ENCODE assay signal across 1 cellular context in genomic region chr15:85499498-85499897, GRCh38.
TF ChIP-seq lines count a peak whose summit lies in the region.

No MANE protein-coding gene starts in this region.

TF ChIP-seq in IMR-90, 13 proteins besides CTCF, POLR2A, EP300 and RAD21 (continued from another document):
- TF ChIP-seq RCOR1 (IDR thresholded peaks at IDR 0.05; ENCODE audit: insufficient replicate concordance, low read length) = no peak
- no peak for TF ChIP-seq CEBPB (IDR thresholded peaks at IDR 0.05; ENCODE audit: low read depth, low read length)
- TF ChIP-seq MXI1 (IDR thresholded peaks at IDR 0.05; ENCODE audit: borderline replicate concordance, low read depth, low read length) = no peak
- no peak for TF ChIP-seq FOS (IDR thresholded peaks at IDR 0.05; ENCODE audit: low read depth, low read length)
- no peak for TF ChIP-seq BHLHE40 (IDR thresholded peaks at IDR 0.05; ENCODE audit: low read depth, low read length)
- no peak for TF ChIP-seq USF2 (IDR thresholded peaks at IDR 0.05; ENCODE audit: low read depth, low read length)
- no peak for TF ChIP-seq CHD1 (IDR thresholded peaks at IDR 0.05; ENCODE audit: low read depth, low read length)
- no peak for TF ChIP-seq MAZ (IDR thresholded peaks at IDR 0.05; ENCODE audit: borderline replicate concordance, low read depth, low read length)
- TF ChIP-seq RFX5 (IDR thresholded peaks at IDR 0.05; ENCODE audit: low read depth, low read length) = no peak
- TF ChIP-seq ELK1 (IDR thresholded peaks at IDR 0.05; ENCODE audit: borderline replicate concordance, low read depth, low read length) = no peak
